Comparison of ENCODE assay signal across 23 cellular contexts in the genomic region with DNA sequence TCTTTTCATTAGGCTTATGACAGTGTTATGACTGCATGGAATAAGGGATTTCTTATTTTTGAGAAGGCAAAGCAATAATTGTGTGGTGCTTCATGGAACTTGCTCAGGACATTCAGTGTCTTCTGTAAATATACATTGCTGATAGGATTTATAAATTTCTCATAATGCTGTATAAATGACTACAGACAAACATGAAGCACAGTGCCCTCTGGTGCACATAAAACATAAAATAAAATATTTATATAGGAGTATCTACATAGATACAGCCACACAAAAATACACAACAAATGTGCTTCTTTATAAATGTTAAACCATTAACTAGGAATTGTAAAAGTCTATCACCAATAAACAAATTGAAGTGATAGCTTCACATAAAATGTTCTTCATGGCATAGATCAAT. TPM values are rescaled to one million over a fixed set of nuclear protein-coding genes. Genes with fewer than 3 reads are reported as not detected.
DNase-seq lines count a peak whose midpoint lies in the region; ATAC-seq, FAIRE-seq and TF ChIP-seq lines count a peak whose summit lies in the region.
"Had no signal": no experiment of that assay in that cellular context is flagged by ENCODE, and none has a peak within 500 bp of the region (broad histone marks: within the 10 kb centered on the region; RNA-seq: fewer than 3 reads in every experiment).

No MANE protein-coding gene starts in this region.

- no peaks in the 10 kb centered on the region for H3K4me1 ChIP-seq in ascending aorta
- H3K4me1 ChIP-seq: esophagus muscularis mucosa, heart right ventricle, right atrium auricular region, SJCRH30, stomach had no signal

- H3K4me3 ChIP-seq in retinal pigment epithelial cell (ENCODE audit: low read length) (no peak overlapping the region), ascending aorta (no peak overlapping the region)
- H3K4me3 ChIP-seq: esophagus muscularis mucosa, GM12878, heart right ventricle, right atrium auricular region, SJCRH30, stomach had no signal

- FAIRE-seq in TTC549 (lab: Jason Lieb, UNC), result peak; percentile 49
- FAIRE-seq: G401.6, GM12878, HTR-8/SVneo had no signal

- H3K27me3 ChIP-seq in ascending aorta, result no peaks in the 10 kb centered on the region
- H3K27me3 ChIP-seq: dorsolateral prefrontal cortex, esophagus muscularis mucosa, right atrium auricular region, SJCRH30, stomach had no signal

- intact Hi-C loops in ascending aorta (cut with DNase I), result no loop called here

- peak; percentile 32 for TF ChIP-seq CTCF in retinal pigment epithelial cell (conservative IDR thresholded peaks at IDR 0.05; ENCODE audit: low read depth, low read length)
- no peak for TF ChIP-seq CTCF in ascending aorta (IDR thresholded peaks at IDR 0.05)

- ATAC-seq in GM21367 (IDR thresholded peaks at IDR 0.05; ENCODE audit: unreplicated experiment), result no peak
- no peak for ATAC-seq in GM19395 (IDR thresholded peaks at IDR 0.05; ENCODE audit: unreplicated experiment)
- ATAC-seq: GM12878, heart right ventricle had no signal

- no peaks in the 10 kb centered on the region for H3K9me3 ChIP-seq in ascending aorta
- H3K9me3 ChIP-seq: esophagus muscularis mucosa, heart right ventricle, right atrium auricular region, SJCRH30, stomach had no signal

- DNase-seq in NCI-H2171 treated with DMSO at 0.1 percent for 48 hours (lab: John Stamatoyannopoulos, UW) (peak; percentile 6), NCI-H2171 (lab: John Stamatoyannopoulos, UW) (no peak), NCI-H1694 (lab: John Stamatoyannopoulos, UW) (peak; percentile 5), retinal pigment epithelial cell (ENCODE audit: low read depth) (no peak), ascending aorta (ENCODE audit: low spot score in 2 of 2) (no peak)
- DNase-seq: activated naive CD4-positive, alpha-beta T cell treated with Interleukin-2 at 50 U/mL for 16 hours; activated T-cell treated with anti-CD3 and anti-CD28 coated beads for 4 hours; dorsolateral prefrontal cortex; H7; heart right ventricle; mesenchymal stem cell; NCI-H2081; NK-92 treated with Interleukin-12 subunit alpha and Interleukin-12 subunit beta, amount 100 ng/mL, for 24 hours; SJCRH30; stomach had no signal

- H3K36me3 ChIP-seq in ascending aorta, result no peaks in the 10 kb centered on the region
- H3K36me3 ChIP-seq: esophagus muscularis mucosa, heart right ventricle, right atrium auricular region, SJCRH30, stomach had no signal

- no peak overlapping the region for H3K27ac ChIP-seq in ascending aorta
- H3K27ac ChIP-seq: dorsolateral prefrontal cortex, esophagus muscularis mucosa, heart right ventricle, right atrium auricular region, SJCRH30, stomach had no signal

RNA-seq across cellular contexts. Expression of a gene that starts 24.1 kb away (rescaled TPM):
- total RNA-seq in ascending aorta, result 1.5 TPM
- total RNA-seq: H7, SJCRH30 had no signal

Comparison
In these comparisons a context has a peak if more than half of its experiments do, and no peak if none do; other contexts are left out.
1. DNase-seq: peak in NCI-H2171 treated with DMSO at 0.1 percent for 48 hours (single experiment) and NCI-H1694 (single experiment); none in NCI-H2171 (single experiment), retinal pigment epithelial cell (single experiment) and ascending aorta (0 of 2).